In genomic region chr2:25589676-25590205, GRCh38 we compare ENCODE assay signal across 28 cellular contexts.
"Had no signal": no experiment of that assay in that cellular context is flagged by ENCODE, and none has a peak within 500 bp of the region (broad histone marks: within the 10 kb centered on the region; RNA-seq: fewer than 3 reads in every experiment).

No MANE protein-coding gene starts in this region.

- H3K4me3 ChIP-seq: adrenal gland, ascending aorta, breast epithelium, cardiac muscle cell, coronary artery, esophagus squamous epithelium, gastroesophageal sphincter had no signal

- DNase-seq: activated B cell treated with CpG ODN at 0.5 μM for 24 hours; activated CD4-positive, alpha-beta T cell treated with anti-CD3 and anti-CD28 coated beads for 48 hours; activated CD4-positive, alpha-beta T cell treated with anti-CD3 and anti-CD28 coated beads, Interleukin-2, amount 50 U/mL, for 1 hour; activated CD4-positive, alpha-beta T cell treated with anti-CD3 and anti-CD28 coated beads, Interleukin-2, amount 50 U/mL, for 48 hours; activated CD8-positive, alpha-beta memory T cell treated with anti-CD3 and anti-CD28 coated beads for 24 hours; activated CD8-positive, alpha-beta T cell treated with anti-CD3 and anti-CD28 coated beads for 36 hours; activated effector memory CD4-positive, alpha-beta T cell treated with Interleukin-2 at 50 U/mL for 16 hours; activated naive CD4-positive, alpha-beta T cell treated with anti-CD3 and anti-CD28 coated beads for 36 hours; activated naive CD8-positive, alpha-beta T cell treated with anti-CD3 and anti-CD28 coated beads for 36 hours; activated naive CD8-positive, alpha-beta T cell treated with anti-CD3 and anti-CD28 coated beads, Interleukin-2, amount 50 U/mL, for 24 hours; activated T-cell treated with anti-CD3 and anti-CD28 coated beads, Interleukin-2, amount 50 U/mL, for 4 hours; adrenal gland; cerebellar nuclear complex; effector CD4-positive, alpha-beta T cell; esophagus squamous epithelium; foreskin melanocyte; T-helper 1 cell; T-helper 17 cell; T1000; WERI-Rb-1 had no signal

- H3K27me3 ChIP-seq: adrenal gland, ascending aorta, breast epithelium, cardiac muscle cell, esophagus squamous epithelium, gastroesophageal sphincter had no signal

- H3K27ac ChIP-seq: adrenal gland, ascending aorta, breast epithelium, cardiac muscle cell, coronary artery, epithelial cell of prostate, esophagus squamous epithelium, gastroesophageal sphincter, WERI-Rb-1 had no signal

- ATAC-seq: activated CD4-positive, CD25-positive, alpha-beta regulatory T cell treated with anti-CD3 and anti-CD28 coated beads, Interleukin-2, amount 50 U/mL, for 24 hours; activated CD8-positive, alpha-beta T cell treated with anti-CD3 and anti-CD28 coated beads for 36 hours; activated naive CD8-positive, alpha-beta T cell treated with anti-CD3 and anti-CD28 coated beads, Interleukin-2, amount 50 U/mL, for 24 hours; activated T-cell treated with anti-CD3 and anti-CD28 coated beads, Interleukin-2, amount 50 U/mL, for 4 hours; activated T-helper 17 cell treated with anti-CD3 and anti-CD28 coated beads, Interleukin-2, amount 50 U/mL, for 72 hours; gastroesophageal sphincter; T-helper 17 cell had no signal
